Comparison of ENCODE assay signal across 24 cellular contexts in genomic region chr2:59339121-59339836, GRCh38.
"Had no signal": no experiment of that assay in that cellular context is flagged by ENCODE, and none has a peak within 500 bp of the region (broad histone marks: within the 10 kb centered on the region; RNA-seq: fewer than 3 reads in every experiment).

No MANE protein-coding gene starts in this region.

- FAIRE-seq: astrocyte, pancreas had no signal

- H3K9me3 ChIP-seq: heart right ventricle, pancreas, thoracic aorta, upper lobe of left lung had no signal

- DNase-seq: activated B cell treated with CpG ODN at 0.5 μM for 24 hours; activated CD4-positive, alpha-beta T cell treated with anti-CD3 and anti-CD28 coated beads for 36 hours; activated CD4-positive, alpha-beta T cell treated with anti-CD3 and anti-CD28 coated beads, Interleukin-2, amount 50 U/mL, for 4 hours; activated CD8-positive, alpha-beta memory T cell treated with anti-CD3 and anti-CD28 coated beads for 24 hours; activated CD8-positive, alpha-beta memory T cell treated with anti-CD3 and anti-CD28 coated beads, Interleukin-2, amount 50 U/mL, for 4 hours; activated naive CD4-positive, alpha-beta T cell; activated naive CD8-positive, alpha-beta T cell treated with anti-CD3 and anti-CD28 coated beads for 36 hours; activated T-cell treated with anti-CD3 and anti-CD28 coated beads, Interleukin-2, amount 50 U/mL, for 24 hours; central memory CD4-positive, alpha-beta T cell; dermis blood vessel endothelial cell; effector CD8-positive, alpha-beta T cell; erythroblast; foreskin fibroblast; heart right ventricle; islet precursor cell; left cardiac atrium; pancreas; right cardiac atrium; stimulated activated CD4-positive, alpha-beta T cell treated with anti-CD3 and anti-CD28 coated beads, Interleukin-4, amount 100 ng/mL, for 24 hours; stimulated activated naive CD4-positive, alpha-beta T cell treated with Interleukin-2 at 50 U/mL for 16 hours; upper lobe of left lung had no signal

- H3K4me1 ChIP-seq: heart right ventricle, pancreas, upper lobe of left lung had no signal

- ATAC-seq: activated CD4-positive, alpha-beta T cell treated with anti-CD3 and anti-CD28 coated beads for 36 hours; activated T-helper 17 cell treated with anti-CD3 and anti-CD28 coated beads, Interleukin-2, amount 50 U/mL, for 72 hours; heart right ventricle; left cardiac atrium; pancreas; right cardiac atrium had no signal

- H3K27ac ChIP-seq: heart right ventricle, pancreas, thoracic aorta, upper lobe of left lung had no signal

- H3K36me3 ChIP-seq: heart right ventricle, pancreas, thoracic aorta, upper lobe of left lung had no signal

- H3K27me3 ChIP-seq: heart right ventricle, pancreas, upper lobe of left lung had no signal

- H3K4me3 ChIP-seq: heart right ventricle, pancreas, thoracic aorta, upper lobe of left lung had no signal
